Comparison of ENCODE assay signal across 12 cellular contexts in the genomic region with DNA sequence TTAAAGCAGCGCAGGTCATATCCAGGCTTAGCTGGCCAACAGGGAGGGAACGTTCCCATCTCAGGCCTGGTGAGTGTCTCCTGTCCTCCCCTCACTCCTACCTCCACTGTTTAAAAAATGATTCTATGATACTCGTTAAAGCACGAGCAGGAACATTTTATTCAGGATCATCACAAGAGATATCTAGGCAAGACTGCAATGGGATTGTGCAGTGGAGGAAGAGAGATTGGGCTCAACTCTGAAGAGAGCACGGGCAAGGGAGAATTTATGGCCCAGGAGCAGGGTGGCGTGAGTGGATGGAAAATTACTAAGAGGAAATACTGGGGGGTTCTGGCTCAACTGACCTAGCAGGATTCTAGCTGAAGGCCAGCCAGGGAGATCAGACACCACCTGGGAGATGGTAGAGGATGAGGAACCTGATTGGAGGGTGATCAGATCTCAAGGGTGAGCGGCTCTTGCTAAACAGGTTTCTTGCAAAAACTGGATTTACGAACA. TPM values are rescaled to one million over a fixed set of nuclear protein-coding genes. Genes with fewer than 3 reads are reported as not detected.
DNase-seq lines count a peak whose midpoint lies in the region; ATAC-seq and TF ChIP-seq lines count a peak whose summit lies in the region.
"Had no signal": no experiment of that assay in that cellular context is flagged by ENCODE, and none has a peak within 500 bp of the region (broad histone marks: within the 10 kb centered on the region; RNA-seq: fewer than 3 reads in every experiment).

No MANE protein-coding gene starts in this region.

- H3K9me3 ChIP-seq in RWPE2 (ENCODE audit: severe bottlenecking) (no peaks in the 10 kb centered on the region), esophagus squamous epithelium (no peaks in the 10 kb centered on the region), prostate gland (no peaks in the 10 kb centered on the region), WERI-Rb-1 (ENCODE audit: severe bottlenecking) (no peaks in the 10 kb centered on the region)
- H3K9me3 ChIP-seq: BE2C had no signal

- H3K27me3 ChIP-seq in RWPE2 (ENCODE audit: insufficient read depth, poor library complexity, severe bottlenecking) (no peaks in the 10 kb centered on the region), esophagus squamous epithelium (no peaks in the 10 kb centered on the region), prostate gland (replicated peaks; ENCODE audit: insufficient read depth) (no peaks in the 10 kb centered on the region), WERI-Rb-1 (ENCODE audit: insufficient read depth, low read depth, severe bottlenecking) (no peaks in the 10 kb centered on the region)
- H3K27me3 ChIP-seq: BE2C had no signal

- DNase-seq in RWPE2 (ENCODE audit: low spot score) (no peak), esophagus squamous epithelium (lab: John Stamatoyannopoulos, UW) (no peak), prostate gland (ENCODE audit: low spot score) (peak; percentile 59), hippocampal formation (lab: John Stamatoyannopoulos, UW) (no peak), T-helper 2 cell (no peak), WERI-Rb-1 (no peak)
- DNase-seq: activated T-cell treated with anti-CD3 and anti-CD28 coated beads, Interleukin-2, amount 50 U/mL, for 48 hours; BE2C; NCI-H1694; OCI-M1 had no signal

- H3K27ac ChIP-seq in 22Rv1 (peak overlapping the region; percentile 79), RWPE2 (ENCODE audit: poor library complexity, severe bottlenecking) (peak overlapping the region; percentile 90), esophagus squamous epithelium (peak overlapping the region; percentile 98 to 99 (median 98)), prostate gland (peak overlapping the region; percentile 98), WERI-Rb-1 (no peak overlapping the region)

- TF ChIP-seq POLR2A in esophagus squamous epithelium (IDR thresholded peaks at IDR 0.05) = no peak
- no peak for TF ChIP-seq POLR2A in prostate gland (IDR thresholded peaks at IDR 0.05)

- TF ChIP-seq CTCF in 22Rv1 (IDR thresholded peaks at IDR 0.05) = no peak
- TF ChIP-seq CTCF in RWPE2 (IDR thresholded peaks at IDR 0.05; ENCODE audit: poor library complexity, severe bottlenecking) = no peak
- TF ChIP-seq CTCF in esophagus squamous epithelium (IDR thresholded peaks at IDR 0.05) = no peak
- no peak for TF ChIP-seq CTCF in prostate gland (IDR thresholded peaks at IDR 0.05)
- TF ChIP-seq CTCF in WERI-Rb-1 (IDR thresholded peaks at IDR 0.05; ENCODE audit: low read depth, low read length) = no peak

- H3K4me3 ChIP-seq in RWPE2 (ENCODE audit: severe bottlenecking) (no peak overlapping the region), esophagus squamous epithelium (peak overlapping the region in 1 of 4 donors; percentile 66), prostate gland (no peak overlapping the region), WERI-Rb-1 (ENCODE audit: low read depth, low read length) (no peak overlapping the region)

- ATAC-seq in RWPE2 (ENCODE audit: low read depth) = no peak
- no peak for ATAC-seq in HG03571 (IDR thresholded peaks at IDR 0.05; ENCODE audit: unreplicated experiment)

- peaks cover 36% of the 10 kb centered on the region for H3K4me1 ChIP-seq in RWPE2 (ENCODE audit: insufficient read depth, poor library complexity, severe bottlenecking)
- peaks cover 49 to 97% (median 73%) of the 10 kb centered on the region in 3 donors for H3K4me1 ChIP-seq in esophagus squamous epithelium
- H3K4me1 ChIP-seq in prostate gland (replicated peaks) = peaks cover 29% of the 10 kb centered on the region

- intact Hi-C loops in esophagus squamous epithelium (cut with DNase I) = no loop called here
- intact Hi-C loops in prostate gland (cut with DNase I) = loop anchor here (5.0 kb wide), 1 partner anchor 64 kb away; a partner anchor contains a TSS

- no peaks in the 10 kb centered on the region for H3K36me3 ChIP-seq in RWPE2 (ENCODE audit: low read depth)
- H3K36me3 ChIP-seq in esophagus squamous epithelium = no peaks in the 10 kb centered on the region
- no peaks in the 10 kb centered on the region for H3K36me3 ChIP-seq in prostate gland
- H3K36me3 ChIP-seq in WERI-Rb-1 = no peaks in the 10 kb centered on the region
- H3K36me3 ChIP-seq: BE2C had no signal

- WGBS in esophagus squamous epithelium, 2 donors = 43 to 61% methylated on average over 6 to 8 of the region's 8 CpGs
- WGBS in prostate gland = 31% methylated on average over 8 of the region's 8 CpGs

RNA-seq across cellular contexts. Expression of a gene that starts 9.0 kb away (rescaled TPM):
- total RNA-seq in esophagus squamous epithelium = 1,000 to 10,000 TPM; 2,415 to 6,888 (median 3,249) TPM
- total RNA-seq in prostate gland = 100 to 1,000 TPM; 781 to 833 TPM
